26 cellular contexts compared by ENCODE assay signal in genomic region chr11:126601550-126602215, GRCh38.
DNase-seq lines count a peak whose midpoint lies in the region; ATAC-seq and TF ChIP-seq lines count a peak whose summit lies in the region.
"Had no signal": no experiment of that assay in that cellular context is flagged by ENCODE, and none has a peak within 500 bp of the region (broad histone marks: within the 10 kb centered on the region; RNA-seq: fewer than 3 reads in every experiment).

No MANE protein-coding gene starts in this region.

- no peak overlapping the region for H3K4me3 ChIP-seq in upper lobe of left lung
- H3K4me3 ChIP-seq: esophagus muscularis mucosa, gastroesophageal sphincter, tibial nerve had no signal

- no peaks in the 10 kb centered on the region for H3K27me3 ChIP-seq in upper lobe of left lung

- 71 to 72% methylated on average over 16 to 22 of the region's 22 CpGs for WGBS in upper lobe of left lung, 2 donors

- intact Hi-C loops in left colon (cut with DNase I, micrococcal nuclease) = no loop called here

- H3K9me3 ChIP-seq in upper lobe of left lung = no peaks in the 10 kb centered on the region
- H3K9me3 ChIP-seq: esophagus muscularis mucosa, tibial nerve had no signal

- peak overlapping the region; percentile 45 for H3K4me3 Mint-ChIP-seq in type B pancreatic cell
- H3K4me3 Mint-ChIP-seq: activated naive CD4-positive, alpha-beta T cell treated with anti-CD3 and anti-CD28 coated beads for 36 hours; activated T-cell treated with anti-CD3 and anti-CD28 coated beads, Interleukin-2, amount 50 U/mL, for 4 hours; mesothelial cell of epicardium; stimulated activated naive CD8-positive, alpha-beta T cell treated with anti-CD3 and anti-CD28 coated beads, Interleukin-15, Interleukin-2, amounts not matched to agents 100 ng/mL and 50 ng/mL, for 24 hours had no signal

- H3K27me3 Mint-ChIP-seq in type B pancreatic cell = peaks cover 54% of the 10 kb centered on the region

- no peaks in the 10 kb centered on the region for H3K36me3 Mint-ChIP-seq in type B pancreatic cell
- H3K36me3 Mint-ChIP-seq: mesothelial cell of epicardium had no signal

- DNase-seq in NCI-H2081 (lab: John Stamatoyannopoulos, UW) = peak; percentile 23 to 28
- no peak for DNase-seq in NCI-H2081 treated with DMSO at 0.1 percent for 48 hours (lab: John Stamatoyannopoulos, UW)
- peak; percentile 73 for DNase-seq in SK-MEL-5 (ENCODE audit: low read depth, low spot score)
- peak; percentile 70 for DNase-seq in left kidney (ENCODE audit: low read depth, low spot score)
- no peak for DNase-seq in type B pancreatic cell (ENCODE audit: extremely low spot score, unreplicated experiment)
- DNase-seq in upper lobe of left lung = no peak
- DNase-seq in left colon = no peak
- no peak for DNase-seq in activated CD4-positive, alpha-beta T cell treated with anti-CD3 and anti-CD28 coated beads for 4 hours
- DNase-seq: activated CD4-positive, CD25-positive, alpha-beta regulatory T cell treated with anti-CD3 and anti-CD28 coated beads, Interleukin-2, amount 50 U/mL, for 72 hours; activated CD8-positive, alpha-beta memory T cell treated with anti-CD3 and anti-CD28 coated beads for 24 hours; activated naive CD4-positive, alpha-beta T cell treated with anti-CD3 and anti-CD28 coated beads for 36 hours; activated T-cell treated with anti-CD3 and anti-CD28 coated beads, Interleukin-2, amount 50 U/mL, for 4 hours; AML-193; DND-41; effector CD8-positive, alpha-beta T cell; IMR-90; NCI-H1694; NCI-H226; stimulated activated CD4-positive, alpha-beta T cell treated with anti-CD3 and anti-CD28 coated beads, Interleukin-4, amount 100 ng/mL, for 1 hour; T1000 had no signal

- no peak overlapping the region for H3K27ac ChIP-seq in upper lobe of left lung
- H3K27ac ChIP-seq: 22Rv1, esophagus muscularis mucosa, gastroesophageal sphincter, tibial nerve had no signal

- TF ChIP-seq CTCF in type B pancreatic cell (conservative IDR thresholded peaks at IDR 0.05) (no peak), upper lobe of left lung (IDR thresholded peaks at IDR 0.05) (no peak)

- peak overlapping the region; percentile 62 for H3K27ac Mint-ChIP-seq in type B pancreatic cell
- H3K27ac Mint-ChIP-seq: activated naive CD4-positive, alpha-beta T cell treated with anti-CD3 and anti-CD28 coated beads for 36 hours; mesothelial cell of epicardium; stimulated activated naive CD8-positive, alpha-beta T cell treated with anti-CD3 and anti-CD28 coated beads, Interleukin-15, Interleukin-2, amounts not matched to agents 100 ng/mL and 50 ng/mL, for 24 hours had no signal

- H3K4me1 Mint-ChIP-seq in type B pancreatic cell (ENCODE audit: unreplicated experiment) = peaks cover 55% of the 10 kb centered on the region

- H3K4me1 ChIP-seq in upper lobe of left lung = no peaks in the 10 kb centered on the region
- H3K4me1 ChIP-seq: esophagus muscularis mucosa, gastroesophageal sphincter had no signal

- no peaks in the 10 kb centered on the region for H3K36me3 ChIP-seq in upper lobe of left lung
- H3K36me3 ChIP-seq: esophagus muscularis mucosa, gastroesophageal sphincter, tibial nerve had no signal

- ATAC-seq in upper lobe of left lung (ENCODE audit: low FRiP score in 2 of 2) = no peak
- no peak for ATAC-seq in left colon
- ATAC-seq: activated T-cell treated with anti-CD3 and anti-CD28 coated beads, Interleukin-2, amount 50 U/mL, for 4 hours; gastroesophageal sphincter had no signal

- TF ChIP-seq POLR2A in upper lobe of left lung (IDR thresholded peaks at IDR 0.05) = no peak

- no peaks in the 10 kb centered on the region for H3K9me3 Mint-ChIP-seq in type B pancreatic cell
- H3K9me3 Mint-ChIP-seq: mesothelial cell of epicardium; stimulated activated naive CD8-positive, alpha-beta T cell treated with anti-CD3 and anti-CD28 coated beads, Interleukin-15, Interleukin-2, amounts not matched to agents 100 ng/mL and 50 ng/mL, for 24 hours had no signal

- in situ Hi-C loops in SK-MEL-5 (cut with HindIII; ENCODE audit: low pct_unique_long_range_greater_than_20kb, low sequenced_read_pairs) = no loop called here

- TF ChIP-seq EP300 in upper lobe of left lung (IDR thresholded peaks at IDR 0.05) = no peak

Comparison
In these comparisons a context has a peak if more than half of its experiments do, and no peak if none do; other contexts are left out.
1. DNase-seq: peak in NCI-H2081 (2 of 2), SK-MEL-5 (single experiment) and left kidney (single experiment); none in NCI-H2081 treated with DMSO at 0.1 percent for 48 hours (single experiment), type B pancreatic cell (single experiment), upper lobe of left lung (0 of 2), left colon (0 of 2) and activated CD4-positive, alpha-beta T cell treated with anti-CD3 and anti-CD28 coated beads for 4 hours (0 of 2).